8 cellular contexts compared by ENCODE assay signal in genomic region chr6:6942826-6943225, GRCh38.
A peak's percentile ranks its signal among the peaks of the same experiment; 100 is the strongest.
DNase-seq lines count a peak whose midpoint lies in the region; ATAC-seq and TF ChIP-seq lines count a peak whose summit lies in the region.

No MANE protein-coding gene starts in this region.

- H3K4me3 ChIP-seq in GM12864 (ENCODE audit: low read depth, low read length), result no peak overlapping the region
- no peak overlapping the region for H3K4me3 ChIP-seq in coronary artery

- no peak overlapping the region for H3K27ac ChIP-seq in coronary artery

- ATAC-seq in HG02938 (IDR thresholded peaks at IDR 0.05; ENCODE audit: unreplicated experiment), result peak; percentile 77
- ATAC-seq in stimulated activated naive CD8-positive, alpha-beta T cell treated with anti-CD3 and anti-CD28 coated beads, Interleukin-15, Interleukin-2, amounts not matched to agents 100 U/mL and 50 U/mL, for 24 hours, result peak; percentile 83

- DNase-seq in GM12864 (ENCODE audit: low read depth) (peak; percentile 21), NCI-H510A treated with DMSO at 0.1 percent for 48 hours (lab: John Stamatoyannopoulos, UW) (peak; percentile 45), fibroblast of peridontal ligament (ENCODE audit: extremely low read depth) (peak; percentile 13), coronary artery (ENCODE audit: low spot score) (no peak), NCI-H226 (no peak), D341Med (ENCODE audit: low spot score) (no peak)
- DNase-seq in stimulated activated naive CD8-positive, alpha-beta T cell treated with anti-CD3 and anti-CD28 coated beads, Interleukin-15, Interleukin-2, amounts not matched to agents 100 U/mL and 50 U/mL, for 24 hours, result peak; percentile 35

- TF ChIP-seq CTCF in GM12864 (IDR thresholded peaks at IDR 0.05; ENCODE audit: low read depth, low read length, missing control alignments), result no peak
- no peak for TF ChIP-seq CTCF in coronary artery (IDR thresholded peaks at IDR 0.05)

Comparison
In these comparisons a context has a peak if more than half of its experiments do, and no peak if none do; other contexts are left out.
1. DNase-seq: peak in GM12864 (single experiment), NCI-H510A treated with DMSO at 0.1 percent for 48 hours (single experiment), fibroblast of peridontal ligament (single experiment) and stimulated activated naive CD8-positive, alpha-beta T cell treated with anti-CD3 and anti-CD28 coated beads, Interleukin-15, Interleukin-2, amounts not matched to agents 100 U/mL and 50 U/mL, for 24 hours (single experiment); none in coronary artery (single experiment), NCI-H226 (single experiment) and D341Med (single experiment).